In the genomic region with DNA sequence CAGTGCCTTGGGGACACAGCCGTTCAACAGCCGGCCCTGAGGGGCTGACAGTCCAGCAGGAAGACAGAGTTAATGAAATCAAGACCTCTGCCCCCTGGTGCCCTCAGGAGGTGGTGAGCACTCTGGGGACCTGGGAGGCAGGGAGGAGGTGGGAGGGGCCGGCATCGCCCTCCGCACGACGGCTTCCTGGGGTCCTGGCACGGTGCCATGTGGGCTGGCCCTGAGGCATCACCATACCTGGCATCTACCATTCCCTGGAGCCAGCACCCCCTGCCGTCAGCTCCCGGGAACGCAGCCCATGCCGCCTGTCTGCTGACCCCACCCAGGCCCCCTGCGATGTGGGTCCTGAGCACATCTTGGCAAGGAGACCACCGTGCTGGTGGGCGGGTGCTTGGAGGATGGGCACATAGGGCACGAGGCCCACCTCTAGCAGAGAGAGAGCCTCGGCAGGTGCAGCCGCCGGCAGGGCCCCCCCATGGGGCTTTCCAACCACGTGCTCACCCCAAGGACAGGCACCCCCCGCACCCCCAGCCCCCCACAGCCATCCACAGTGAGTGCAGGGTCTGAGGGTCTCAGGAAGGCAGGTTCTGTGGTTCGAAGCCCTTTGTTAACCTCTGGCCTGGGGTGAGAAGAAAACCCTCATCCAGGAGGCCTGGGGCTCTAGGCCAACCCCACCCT, we compare ENCODE assay signal across 8 cellular contexts. TPM values are rescaled to one million over a fixed set of nuclear protein-coding genes. Genes with fewer than 3 reads are reported as not detected.
DNase-seq lines count a peak whose midpoint lies in the region; ATAC-seq, FAIRE-seq and TF ChIP-seq lines count a peak whose summit lies in the region.

No MANE protein-coding gene starts in this region.

- H3K9ac ChIP-seq in endothelial cell of umbilical vein (replicated peaks; ENCODE audit: extremely low read depth, insufficient read depth, low read length), result no peak overlapping the region

- H4K20me1 ChIP-seq in endothelial cell of umbilical vein (replicated peaks; ENCODE audit: control insufficient read depth, extremely low read depth, insufficient read depth, low read length), result no peaks in the 10 kb centered on the region

- H3K9me1 ChIP-seq in endothelial cell of umbilical vein (replicated peaks; ENCODE audit: control insufficient read depth, extremely low read depth, insufficient read depth, low read length), result no peaks in the 10 kb centered on the region

- BruUV-seq in endothelial cell of umbilical vein (replicated peaks; lab: Mats Ljungman, UMichigan), result no TSS peak

- POLR2A ChIA-PET in activated CD8-positive, alpha-beta T cell treated with anti-CD3 and anti-CD28 coated beads, Interleukin-2, amount 10 ng/mL, durations not matched to agents 7 days and 5 days (lab: Charles Lee), result no interaction called here
- POLR2A ChIA-PET in endothelial cell of umbilical vein (lab: Charles Lee), result no interaction called here

- H3K79me2 ChIP-seq in endothelial cell of umbilical vein (ENCODE audit: control insufficient read depth, insufficient read depth, low read length), result no peaks in the 10 kb centered on the region

- H3K9me3 ChIP-seq in endothelial cell of umbilical vein (replicated peaks; ENCODE audit: control insufficient read depth, insufficient read depth, low read length), result no peaks in the 10 kb centered on the region

- H3K4me1 ChIP-seq in endothelial cell of umbilical vein (ENCODE audit: control insufficient read depth, extremely low read depth, insufficient read depth, low read length), result peaks cover 6% of the 10 kb centered on the region

- no peak overlapping the region for H3K4me2 ChIP-seq in endothelial cell of umbilical vein (ENCODE audit: insufficient read depth, low read length)

- no peaks in the 10 kb centered on the region for H3K9me3 Mint-ChIP-seq in activated CD8-positive, alpha-beta T cell treated with anti-CD3 and anti-CD28 coated beads, Interleukin-2, amount 10 ng/mL, durations not matched to agents 7 days and 5 days (ENCODE audit: insufficient read depth)

- H3K27me3 ChIP-seq in endothelial cell of umbilical vein (ENCODE audit: control insufficient read depth in 2 of 2, insufficient read depth in 2 of 2, low read length in 2 of 2), result no peaks in the 10 kb centered on the region

- peaks cover 4% of the 10 kb centered on the region for H3K36me3 Mint-ChIP-seq in activated CD8-positive, alpha-beta T cell treated with anti-CD3 and anti-CD28 coated beads, Interleukin-2, amount 10 ng/mL, durations not matched to agents 7 days and 5 days (ENCODE audit: low read depth)

- ATAC-seq in activated CD8-positive, alpha-beta T cell treated with anti-CD3 and anti-CD28 coated beads, Interleukin-2, amount 10 ng/mL, durations not matched to agents 7 days and 5 days, result peak; percentile 35
- no peak for ATAC-seq in HG03521 (IDR thresholded peaks at IDR 0.05; ENCODE audit: unreplicated experiment)
- ATAC-seq in GM19467 (IDR thresholded peaks at IDR 0.05; ENCODE audit: unreplicated experiment), result no peak

- H3K4me3 ChIP-seq in endothelial cell of umbilical vein (replicated peaks in 1 of 3; ENCODE audit: insufficient read depth in 1 of 3, low read depth in 1 of 3, low read length in 3 of 3) (no peak overlapping the region), retinal pigment epithelial cell (ENCODE audit: low read length) (no peak overlapping the region)

- intact Hi-C loops in endothelial cell of umbilical vein (cut with micrococcal nuclease), result no loop called here

- CTCF ChIA-PET in activated CD8-positive, alpha-beta T cell treated with anti-CD3 and anti-CD28 coated beads, Interleukin-2, amount 10 ng/mL, durations not matched to agents 7 days and 5 days (lab: Charles Lee), result no interaction called here
- CTCF ChIA-PET in endothelial cell of umbilical vein (lab: Charles Lee), result interaction anchor here (1.7 kb wide), 1 partner anchor 17 kb away, joined by 4 read pairs; no protein-coding TSS in a partner anchor

- H3K27ac Mint-ChIP-seq in activated CD8-positive, alpha-beta T cell treated with anti-CD3 and anti-CD28 coated beads, Interleukin-2, amount 10 ng/mL, durations not matched to agents 7 days and 5 days, result no peak overlapping the region

- H3K36me3 ChIP-seq in endothelial cell of umbilical vein (ENCODE audit: control insufficient read depth in 2 of 2, extremely low read depth in 1 of 2, insufficient read depth in 2 of 2, low read length in 2 of 2), result no peaks in the 10 kb centered on the region

- H3K4me3 Mint-ChIP-seq in activated CD8-positive, alpha-beta T cell treated with anti-CD3 and anti-CD28 coated beads, Interleukin-2, amount 10 ng/mL, durations not matched to agents 7 days and 5 days, result no peak overlapping the region

- H3K27me3 Mint-ChIP-seq in activated CD8-positive, alpha-beta T cell treated with anti-CD3 and anti-CD28 coated beads, Interleukin-2, amount 10 ng/mL, durations not matched to agents 7 days and 5 days (ENCODE audit: low read depth), result no peaks in the 10 kb centered on the region

- no peak for FAIRE-seq in endothelial cell of umbilical vein (lab: Jason Lieb, UNC)

- peak; percentile 78 for DNase-seq in Daoy (ENCODE audit: low read depth)
- DNase-seq in NCI-H2107 treated with DMSO at 0.1 percent for 48 hours (lab: John Stamatoyannopoulos, UW; ENCODE audit: unreplicated experiment), result peak; percentile 71
- DNase-seq in activated CD8-positive, alpha-beta T cell treated with anti-CD3 and anti-CD28 coated beads, Interleukin-2, amount 10 ng/mL, durations not matched to agents 7 days and 5 days, result peak; percentile 61
- DNase-seq in endothelial cell of umbilical vein (ENCODE audit: low read depth, low spot score), result no peak
- DNase-seq in retinal pigment epithelial cell (ENCODE audit: low read depth), result peak; percentile 17
- no peak for DNase-seq in G401 (ENCODE audit: low spot score)

- no peak for TF ChIP-seq POLR2A in endothelial cell of umbilical vein (IDR thresholded peaks at IDR 0.05; ENCODE audit: low read depth, low read length)

- dilution Hi-C loops in endothelial cell of umbilical vein (cut with MboI; ENCODE audit: extremely low pct_ligation_motif_present, low sequenced_read_pairs), result no loop called here

- in situ Hi-C loops in G401 (cut with HindIII; ENCODE audit: low sequenced_read_pairs), result no loop called here

- H3K4me1 Mint-ChIP-seq in activated CD8-positive, alpha-beta T cell treated with anti-CD3 and anti-CD28 coated beads, Interleukin-2, amount 10 ng/mL, durations not matched to agents 7 days and 5 days (ENCODE audit: low read depth), result peaks cover 10% of the 10 kb centered on the region

- no peak overlapping the region for H2AFZ ChIP-seq in endothelial cell of umbilical vein (ENCODE audit: low read depth, low read length)

- peak; percentile 22 to 34 for TF ChIP-seq CTCF in endothelial cell of umbilical vein (IDR thresholded peaks at IDR 0.05; ENCODE audit: extremely low read depth in 1 of 2, insufficient read depth in 1 of 2, low read depth in 1 of 2, low read length in 2 of 2)
- TF ChIP-seq CTCF in retinal pigment epithelial cell (conservative IDR thresholded peaks at IDR 0.05; ENCODE audit: low read depth, low read length), result peak; percentile 68

- no peak overlapping the region for H3K27ac ChIP-seq in endothelial cell of umbilical vein (ENCODE audit: insufficient read depth, low read depth, low read length)

TF ChIP-seq in endothelial cell of umbilical vein, 7 proteins besides CTCF, POLR2A, EP300 and RAD21:
- TF ChIP-seq EZH2 (IDR thresholded peaks at IDR 0.05; ENCODE audit: borderline replicate concordance, low read depth, low read length, severe bottlenecking) (no peak), JUN (IDR thresholded peaks at IDR 0.05; ENCODE audit: borderline replicate concordance, insufficient read depth, insufficient read length, low read depth) (no peak), GATA2 (IDR thresholded peaks at IDR 0.05; ENCODE audit: insufficient read depth, insufficient read length, low read depth, low read length) (no peak), FOS (IDR thresholded peaks at IDR 0.05; ENCODE audit: borderline replicate concordance, insufficient read depth, low read length) (no peak), MYC (IDR thresholded peaks at IDR 0.05; ENCODE audit: low read depth, low read length) (no peak), POLR2AphosphoS5 (IDR thresholded peaks at IDR 0.05; ENCODE audit: insufficient read depth, low read depth, low read length) (no peak)
- TF ChIP-seq, protein P1, sequence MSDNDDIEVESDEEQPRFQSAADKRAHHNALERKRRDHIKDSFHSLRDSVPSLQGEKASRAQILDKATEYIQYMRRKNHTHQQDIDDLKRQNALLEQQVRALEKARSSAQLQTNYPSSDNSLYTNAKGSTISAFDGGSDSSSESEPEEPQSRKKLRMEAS (IDR thresholded peaks at IDR 0.05; ENCODE audit: insufficient read depth, insufficient read length), result no peak

RNA-seq across cellular contexts. Expression of a gene that starts 52.5 kb away (rescaled TPM):
- total RNA-seq in Daoy (2014; rRNA removed; shearing (Covaris generic)), result 0.30 and 0.40 TPM in 2 replicates
- 10 to 100 TPM; 15.8 to 19.3 TPM for total RNA-seq in activated CD8-positive, alpha-beta T cell treated with anti-CD3 and anti-CD28 coated beads, Interleukin-2, amount 10 ng/mL, durations not matched to agents 7 days and 5 days
- 7.5 and 8.2 TPM in 2 replicates for total RNA-seq in endothelial cell of umbilical vein
- 0.37 and 0.72 TPM in 2 replicates for polyA plus RNA-seq in endothelial cell of umbilical vein
- 0.40 and 0.87 TPM in 2 replicates for polyA plus RNA-seq in endothelial cell of umbilical vein (2011; cell fraction: cytosol; rRNA removed)
- 1.8 and 2.1 TPM in 2 replicates for polyA plus RNA-seq in endothelial cell of umbilical vein (2011; cell fraction: nucleus; rRNA removed)
- 2.3 and 5.3 TPM in 2 replicates for polyA plus RNA-seq in endothelial cell of umbilical vein (2012)
- 0.36 and 0.66 TPM in 2 replicates for polyA minus RNA-seq in endothelial cell of umbilical vein
- 2.8 TPM for polyA minus RNA-seq in endothelial cell of umbilical vein (2011; cell fraction: cytosol; rRNA and poly(A)+ RNA removed)
- polyA minus RNA-seq in endothelial cell of umbilical vein (2011; cell fraction: nucleus; rRNA and poly(A)+ RNA removed), result 1.4 and 4.4 TPM in 2 replicates
- 0.55 and 1.2 TPM in 2 replicates for total RNA-seq in G401 (2014; rRNA removed; shearing (Covaris generic))

Comparison
In these comparisons a context has a peak if more than half of its experiments do, and no peak if none do; other contexts are left out.
1. DNase-seq: peak in Daoy (single experiment), NCI-H2107 treated with DMSO at 0.1 percent for 48 hours (single experiment), activated CD8-positive, alpha-beta T cell treated with anti-CD3 and anti-CD28 coated beads, Interleukin-2, amount 10 ng/mL, durations not matched to agents 7 days and 5 days (single experiment) and retinal pigment epithelial cell (single experiment); none in endothelial cell of umbilical vein (single experiment) and G401 (single experiment).